16 cellular contexts compared by ENCODE assay signal in genomic region chr12:14849664-14850063, GRCh38. TPM values are rescaled to one million over a fixed set of nuclear protein-coding genes. Genes with fewer than 3 reads are reported as not detected.
DNase-seq lines count a peak whose midpoint lies in the region; ATAC-seq, FAIRE-seq and TF ChIP-seq lines count a peak whose summit lies in the region.
"Had no signal": no experiment of that assay in that cellular context is flagged by ENCODE, and none has a peak within 500 bp of the region (broad histone marks: within the 10 kb centered on the region; RNA-seq: fewer than 3 reads in every experiment).

No MANE protein-coding gene starts in this region.

- H2BK120ac ChIP-seq in mesendoderm (ENCODE audit: low read depth, low read length): no peak overlapping the region

- H3K9me3 ChIP-seq in astrocyte (ENCODE audit: insufficient read depth, low read depth, low read length) (no peaks in the 10 kb centered on the region), heart right ventricle (no peaks in the 10 kb centered on the region), suprapubic skin (no peaks in the 10 kb centered on the region)
- H3K9me3 ChIP-seq: neutrophil had no signal

- no peaks in the 10 kb centered on the region for H3K27me3 Mint-ChIP-seq in astrocyte (ENCODE audit: low read depth, unreplicated experiment)
- H3K27me3 Mint-ChIP-seq: activated naive CD4-positive, alpha-beta T cell treated with anti-CD3 and anti-CD28 coated beads, Interleukin-2, amount 50 U/mL, for 24 hours had no signal

- no peak overlapping the region for H2BK15ac ChIP-seq in mesendoderm (replicated peaks; ENCODE audit: low read depth)

- H3K79me1 ChIP-seq in mesendoderm (ENCODE audit: low read length): no peaks in the 10 kb centered on the region

- H3K79me2 ChIP-seq in astrocyte (ENCODE audit: insufficient read depth, low read length) (no peaks in the 10 kb centered on the region), mesendoderm (ENCODE audit: control insufficient read depth, insufficient read depth, low read length) (no peaks in the 10 kb centered on the region)

- ATAC-seq in heart right ventricle (peak; percentile 62 to 84 (median 78)), GM19455 (IDR thresholded peaks at IDR 0.05; ENCODE audit: unreplicated experiment) (no peak)

- no peak overlapping the region for H3K4me3 ChIP-seq in astrocyte (ENCODE audit: insufficient read depth, low read depth, low read length)
- no peak overlapping the region for H3K4me3 ChIP-seq in heart right ventricle
- no peak overlapping the region for H3K4me3 ChIP-seq in suprapubic skin
- H3K4me3 ChIP-seq in mesendoderm (ENCODE audit: low read length): no peak overlapping the region

- peak overlapping the region; percentile 38 for H2AFZ ChIP-seq in astrocyte (ENCODE audit: low read depth, low read length)

- no peak overlapping the region for H4K8ac ChIP-seq in mesendoderm (ENCODE audit: low read depth, low read length)

- 60 to 72% methylated on average over 2 of the region's 2 CpGs for WGBS in heart right ventricle, 2 donors
- 27% methylated on average over 2 of the region's 2 CpGs for whole genome bisulfite sequencing in suprapubic skin
- no CpG with 5 or more reads among the region's 2 CpGs for WGBS in mesendoderm (ENCODE audit: extremely low coverage, insufficient coverage, low lambda C conversion rate)

- H3K4me2 ChIP-seq in astrocyte (ENCODE audit: low read length) (peak overlapping the region; percentile 19), mesendoderm (ENCODE audit: low read length) (no peak overlapping the region)

- no peak for FAIRE-seq in astrocyte (lab: Jason Lieb, UNC)
- FAIRE-seq: islet of Langerhans had no signal

- H3K27ac ChIP-seq in astrocyte (ENCODE audit: low read depth, low read length): peak overlapping the region; percentile 41
- H3K27ac ChIP-seq in heart right ventricle: peak overlapping the region in 8 of 10 donors; percentile 2 to 83 (median 52)
- H3K27ac ChIP-seq in suprapubic skin: peak overlapping the region; percentile 45
- no peak overlapping the region for H3K27ac ChIP-seq in mesendoderm (ENCODE audit: low read depth, low read length)
- H3K27ac ChIP-seq: neutrophil had no signal

- H3K4ac ChIP-seq in mesendoderm (ENCODE audit: low read depth, low read length): no peak overlapping the region

- no peaks in the 10 kb centered on the region for H4K20me1 ChIP-seq in astrocyte (ENCODE audit: insufficient read depth, low read length)

- H3K9me3 Mint-ChIP-seq in astrocyte (ENCODE audit: unreplicated experiment): no peaks in the 10 kb centered on the region
- H3K9me3 Mint-ChIP-seq: activated naive CD4-positive, alpha-beta T cell treated with anti-CD3 and anti-CD28 coated beads, Interleukin-2, amount 50 U/mL, for 24 hours; CD8-positive, alpha-beta memory T cell; H9 had no signal

- peaks cover 13% of the 10 kb centered on the region for H3K4me1 Mint-ChIP-seq in astrocyte (ENCODE audit: low read depth, unreplicated experiment)

- no peak overlapping the region for H3K23ac ChIP-seq in mesendoderm (ENCODE audit: low read length)

- no peak for TF ChIP-seq POLR2A in suprapubic skin (IDR thresholded peaks at IDR 0.05)

- H3K18ac ChIP-seq in mesendoderm (ENCODE audit: low read length): no peak overlapping the region

- H3K4me3 Mint-ChIP-seq in astrocyte (ENCODE audit: unreplicated experiment): no peak overlapping the region
- H3K4me3 Mint-ChIP-seq: activated naive CD4-positive, alpha-beta T cell treated with anti-CD3 and anti-CD28 coated beads, Interleukin-2, amount 50 U/mL, for 24 hours; CD8-positive, alpha-beta memory T cell; H9 had no signal

- intact Hi-C loops in heart right ventricle (cut with DNase I): loop anchor here in 8 of 10 donors (5.0 to 10.0 kb wide), 10 partner anchors 38 to 425 kb away; partner anchors contain the start of genes RERG (in 4 of the 8) and MGP (in 2 of the 8)

- H3K36me3 Mint-ChIP-seq in astrocyte (ENCODE audit: low read depth, unreplicated experiment): peaks cover 1% of the 10 kb centered on the region
- H3K36me3 Mint-ChIP-seq: activated naive CD4-positive, alpha-beta T cell treated with anti-CD3 and anti-CD28 coated beads, Interleukin-2, amount 50 U/mL, for 24 hours; CD8-positive, alpha-beta memory T cell had no signal

- no peak overlapping the region for H2AK5ac ChIP-seq in mesendoderm (ENCODE audit: low read length)

- no peak for TF ChIP-seq EP300 in suprapubic skin (IDR thresholded peaks at IDR 0.05)

- no peak overlapping the region for H2BK5ac ChIP-seq in mesendoderm (ENCODE audit: low read length)

- peak overlapping the region; percentile 15 for H3K9ac ChIP-seq in astrocyte (ENCODE audit: low read length)
- no peak overlapping the region for H3K9ac ChIP-seq in mesendoderm (ENCODE audit: low read length)

- no peak overlapping the region for H3K56ac ChIP-seq in mesendoderm (ENCODE audit: low read length)

- peaks cover 10% of the 10 kb centered on the region for H3K4me1 ChIP-seq in astrocyte (ENCODE audit: insufficient read depth, low read length)
- H3K4me1 ChIP-seq in heart right ventricle: peaks cover 0 to 52% (median 32%) of the 10 kb centered on the region in 9 donors
- peaks cover 66% of the 10 kb centered on the region for H3K4me1 ChIP-seq in suprapubic skin
- no peaks in the 10 kb centered on the region for H3K4me1 ChIP-seq in mesendoderm (ENCODE audit: control insufficient read depth, low read depth, low read length)

- TF ChIP-seq CTCF in astrocyte (IDR thresholded peaks at IDR 0.05; ENCODE audit: insufficient read depth, low read depth, low read length): no peak
- TF ChIP-seq CTCF in heart right ventricle (IDR thresholded peaks at IDR 0.05): no peak
- no peak for TF ChIP-seq CTCF in suprapubic skin (IDR thresholded peaks at IDR 0.05)

- H4K5ac ChIP-seq in mesendoderm (ENCODE audit: low read length): no peak overlapping the region

- no peaks in the 10 kb centered on the region for H3K27me3 ChIP-seq in astrocyte (ENCODE audit: insufficient read depth, low read length)
- H3K27me3 ChIP-seq in heart right ventricle: no peaks in the 10 kb centered on the region
- H3K27me3 ChIP-seq in suprapubic skin: no peaks in the 10 kb centered on the region
- H3K27me3 ChIP-seq in mesendoderm (ENCODE audit: insufficient read depth, low read length, poor library complexity): no peaks in the 10 kb centered on the region
- H3K27me3 ChIP-seq: neutrophil had no signal

- H3K36me3 ChIP-seq in astrocyte (ENCODE audit: insufficient read depth, low read length) (no peaks in the 10 kb centered on the region), heart right ventricle (no peaks in the 10 kb centered on the region), suprapubic skin (no peaks in the 10 kb centered on the region), mesendoderm (ENCODE audit: control insufficient read depth, insufficient read depth, low read length) (no peaks in the 10 kb centered on the region)
- H3K36me3 ChIP-seq: neutrophil had no signal

- DNase-seq in astrocyte (ENCODE audit: low read depth): peak; percentile 95
- DNase-seq in heart right ventricle: peak in 1 of 2 donors; percentile 23
- no peak for DNase-seq in suprapubic skin (ENCODE audit: low spot score in 2 of 2)
- no peak for DNase-seq in activated naive CD4-positive, alpha-beta T cell (lab: John Stamatoyannopoulos, UW)
- no peak for DNase-seq in mesendoderm
- DNase-seq: activated CD8-positive, alpha-beta memory T cell treated with anti-CD3 and anti-CD28 coated beads for 24 hours; CD8-positive, alpha-beta memory T cell; H9; NCI-H1930; stimulated activated CD4-positive, alpha-beta T cell treated with anti-CD3 and anti-CD28 coated beads, Interleukin-4, amount 100 ng/mL, for 1 hour; substantia nigra had no signal

- H3K27ac Mint-ChIP-seq in astrocyte (ENCODE audit: unreplicated experiment): peak overlapping the region; percentile 15
- H3K27ac Mint-ChIP-seq: activated naive CD4-positive, alpha-beta T cell treated with anti-CD3 and anti-CD28 coated beads, Interleukin-2, amount 50 U/mL, for 24 hours; CD8-positive, alpha-beta memory T cell; H9 had no signal

RNA-seq across cellular contexts. Expression of gene ART4, which starts 6.3 kb away (rescaled TPM):
- total RNA-seq in astrocyte (not detected in 2 replicates), heart right ventricle (1 to 10 TPM in 9 of 10 donors, under 1 TPM in 1; 0.72 to 3.9 (median 2.8) TPM), suprapubic skin (1 to 10 TPM in 1 of 4 donors, under 1 TPM in 2, not detected in 1; 0.17 to 1.3 (median 0.42) TPM)
- 1 to 10 TPM; 1.3 to 2.7 TPM for polyA plus RNA-seq in heart right ventricle
- not detected for polyA plus RNA-seq in mesendoderm (2013, experiment 1 of 2)
- polyA plus RNA-seq in mesendoderm (2013, experiment 2 of 2): not detected
- total RNA-seq: CD8-positive, alpha-beta memory T cell; H9; T-helper 2 cell treated with Interferon-gamma antibody and Interleukin-4, amounts not matched to agents 100 ng/mL and 5 ng/mL, for 36 hours had no signal
- polyA plus RNA-seq: CD8-positive, alpha-beta memory T cell had no signal

RNA-seq across cellular contexts. Expression of gene SMCO3, which starts 35.7 kb away (rescaled TPM):
- total RNA-seq in astrocyte (0.57 and 0.84 TPM in 2 replicates), heart right ventricle (under 1 TPM in 5 of 10 donors, not detected in 5; 0.10 to 0.24 (median 0.12) TPM), suprapubic skin (not detected)
- 1 to 10 TPM in 1 of 2 donors, under 1 TPM in 1; 0.14 to 1.3 TPM for polyA plus RNA-seq in heart right ventricle
- polyA plus RNA-seq in mesendoderm (2013, experiment 1 of 2): not detected
- polyA plus RNA-seq in mesendoderm (2013, experiment 2 of 2): not detected
- total RNA-seq: CD8-positive, alpha-beta memory T cell; H9; T-helper 2 cell treated with Interferon-gamma antibody and Interleukin-4, amounts not matched to agents 100 ng/mL and 5 ng/mL, for 36 hours had no signal
- polyA plus RNA-seq: CD8-positive, alpha-beta memory T cell had no signal

RNA-seq across cellular contexts. Expression of gene MGP, which starts 36.0 kb away (rescaled TPM):
- total RNA-seq in astrocyte: not detected in 2 replicates
- total RNA-seq in heart right ventricle: 100 to 1,000 TPM; 151 to 456 (median 254) TPM
- 100 to 1,000 TPM; 252 to 528 TPM for polyA plus RNA-seq in heart right ventricle
- 100 to 1,000 TPM in 1 of 4 donors, 10 to 100 TPM in 3; 43.5 to 135 (median 58.3) TPM for total RNA-seq in suprapubic skin
- not detected for polyA plus RNA-seq in mesendoderm (2013, experiment 1 of 2)
- polyA plus RNA-seq in mesendoderm (2013, experiment 2 of 2): not detected
- total RNA-seq: CD8-positive, alpha-beta memory T cell; H9; T-helper 2 cell treated with Interferon-gamma antibody and Interleukin-4, amounts not matched to agents 100 ng/mL and 5 ng/mL, for 36 hours had no signal
- polyA plus RNA-seq: CD8-positive, alpha-beta memory T cell had no signal

RNA-seq across cellular contexts. Expression of gene C12orf60, which starts 46.2 kb away (rescaled TPM):
- total RNA-seq in astrocyte (1.7 and 2.0 TPM in 2 replicates), heart right ventricle (1 to 10 TPM; 1.2 to 5.8 (median 3.7) TPM), suprapubic skin (under 1 TPM in 2 of 4 donors, not detected in 2; 0.31 to 0.83 TPM)
- 1 to 10 TPM; 3.4 to 5.5 TPM for polyA plus RNA-seq in heart right ventricle
- polyA plus RNA-seq in mesendoderm (2013, experiment 1 of 2): 2.2 TPM
- polyA plus RNA-seq in mesendoderm (2013, experiment 2 of 2): 2.1 TPM

RNA-seq across cellular contexts. Expression of gene WBP11, which starts 46.4 kb away (rescaled TPM):
- total RNA-seq in astrocyte (67.1 and 72.1 TPM in 2 replicates), heart right ventricle (10 to 100 TPM; 47.6 to 62.3 (median 56.0) TPM), suprapubic skin (10 to 100 TPM; 16.7 to 24.4 (median 19.7) TPM)
- polyA plus RNA-seq in heart right ventricle: 10 to 100 TPM; 11.9 to 27.6 TPM
- 121 TPM for polyA plus RNA-seq in mesendoderm (2013, experiment 1 of 2)
- polyA plus RNA-seq in mesendoderm (2013, experiment 2 of 2): 119 TPM

Comparison
In these comparisons a context has a peak if more than half of its experiments do, and no peak if none do; other contexts are left out.
1. RNA of gene MGP, which starts 36.0 kb away (total RNA-seq): 151 to 456 TPM in heart right ventricle and 43.5 to 135 TPM in suprapubic skin; not detected in astrocyte; every median in the first group is over 10 times any median in the second.